ENCODE assay signal across 8 cellular contexts in genomic region chr4:1854752-1855151, GRCh38. TPM values are rescaled to one million over a fixed set of nuclear protein-coding genes. Genes with fewer than 3 reads are reported as not detected.
DNase-seq lines count a peak whose midpoint lies in the region; ATAC-seq and TF ChIP-seq lines count a peak whose summit lies in the region.

No MANE protein-coding gene starts in this region.

- no peaks in the 10 kb centered on the region for H3K9me3 ChIP-seq in ectodermal cell (ENCODE audit: control insufficient read depth, low read length)
- H3K9me3 ChIP-seq in neural progenitor cell (ENCODE audit: low read depth) = no peaks in the 10 kb centered on the region

- H3K27me3 ChIP-seq in ectodermal cell (ENCODE audit: control insufficient read depth, insufficient read depth, low read length, poor library complexity, severe bottlenecking) = peaks cover 33% of the 10 kb centered on the region
- peaks cover 35% of the 10 kb centered on the region for H3K27me3 ChIP-seq in neural progenitor cell

- no peak for TF ChIP-seq POLR2A in NB4 (IDR thresholded peaks at IDR 0.05; ENCODE audit: extremely low read depth, insufficient read length)

- no peak overlapping the region for H2AFZ ChIP-seq in neural progenitor cell (replicated peaks)

- H3K27me3 Mint-ChIP-seq in CD14-positive monocyte (ENCODE audit: low read depth in 3 of 3) (peaks cover 0 to 6% (median 0%) of the 10 kb centered on the region in 3 donors), neural progenitor cell (ENCODE audit: insufficient read depth, low read depth) (peaks cover 4% of the 10 kb centered on the region)

- H3K36me3 ChIP-seq in ectodermal cell (ENCODE audit: control insufficient read depth, insufficient read depth, low read length) (no peaks in the 10 kb centered on the region), neural progenitor cell (no peaks in the 10 kb centered on the region)

- H3F3A ChIP-seq in neural progenitor cell (ENCODE audit: low read depth) = peaks cover 6% of the 10 kb centered on the region

- peak overlapping the region; percentile 98 for H3K4me2 ChIP-seq in neural progenitor cell

- peaks cover 45% of the 10 kb centered on the region for H3K79me2 ChIP-seq in neural progenitor cell (ENCODE audit: low read depth)

- no peak overlapping the region for H3K9ac ChIP-seq in neural progenitor cell

- TF ChIP-seq CTCF in CD14-positive monocyte (IDR thresholded peaks at IDR 0.05) = no peak
- no peak for TF ChIP-seq CTCF in NB4 (IDR thresholded peaks at IDR 0.05; ENCODE audit: low read depth, low read length)
- no peak for TF ChIP-seq CTCF in neural progenitor cell (IDR thresholded peaks at IDR 0.05)
- TF ChIP-seq CTCF in omental fat pad (IDR thresholded peaks at IDR 0.05) = no peak

- peak overlapping the region; percentile 73 to 78 for H3K4me3 Mint-ChIP-seq in CD14-positive monocyte
- peak overlapping the region; percentile 84 for H3K4me3 Mint-ChIP-seq in neural progenitor cell

- peak overlapping the region in 3 of 7 donors; percentile 27 to 77 (median 65) for H3K27ac Mint-ChIP-seq in CD14-positive monocyte
- H3K27ac Mint-ChIP-seq in neural progenitor cell = no peak overlapping the region

- ATAC-seq in omental fat pad (ENCODE audit: low FRiP score) = no peak

- H3K4me3 ChIP-seq in NB4 (ENCODE audit: low read depth, low read length) (peak overlapping the region; percentile 78), ectodermal cell (ENCODE audit: insufficient read depth, low read depth, low read length) (peak overlapping the region; percentile 70), neural progenitor cell (peak overlapping the region; percentile 74)

- intact Hi-C loops in CD14-positive monocyte (cut with micrococcal nuclease) = loop anchor here (5.0 to 10.0 kb wide), 5 partner anchors 48 to 1110 kb away; partner anchors contain the start of genes GRK4 (in 2 of the 2), NOP14 (in 2 of the 2), SLBP (in 1 of the 2) and TACC3 (in 1 of the 2)

- H3K9me3 Mint-ChIP-seq in CD14-positive monocyte = no peaks in the 10 kb centered on the region
- H3K9me3 Mint-ChIP-seq in neural progenitor cell = no peaks in the 10 kb centered on the region

- H4K20me1 ChIP-seq in neural progenitor cell (ENCODE audit: low read depth) = peaks cover 48% of the 10 kb centered on the region

- H3K27ac ChIP-seq in ectodermal cell (ENCODE audit: insufficient read depth, low read depth, low read length, poor library complexity, severe bottlenecking) = no peak overlapping the region
- no peak overlapping the region for H3K27ac ChIP-seq in neural progenitor cell

- DNase-seq in CD14-positive monocyte (ENCODE audit: low spot score) = no peak
- no peak for DNase-seq in NB4 (ENCODE audit: low read depth)
- DNase-seq in neural progenitor cell (ENCODE audit: low spot score) = no peak
- DNase-seq in amygdala (lab: John Stamatoyannopoulos, UW) = no peak
- DNase-seq in RKO (ENCODE audit: low spot score) = no peak
- DNase-seq in omental fat pad (ENCODE audit: low spot score) = no peak
- no peak for DNase-seq in SIG-M5 (lab: John Stamatoyannopoulos, UW)

- peaks cover 4% of the 10 kb centered on the region for H3K4me1 ChIP-seq in ectodermal cell (ENCODE audit: control insufficient read depth, insufficient read depth, low read length)
- H3K4me1 ChIP-seq in neural progenitor cell = peaks cover 4% of the 10 kb centered on the region

- peaks cover 24% of the 10 kb centered on the region for H3K4me1 Mint-ChIP-seq in CD14-positive monocyte
- peaks cover 47% of the 10 kb centered on the region for H3K4me1 Mint-ChIP-seq in neural progenitor cell

- H3K36me3 Mint-ChIP-seq in CD14-positive monocyte = peaks cover 6 to 20% of the 10 kb centered on the region in 2 donors
- H3K36me3 Mint-ChIP-seq in neural progenitor cell = peaks cover 6% of the 10 kb centered on the region

- 100% methylated on average over 1 of the region's 1 CpG; no CpG with 5 or more reads in 1 of the 2 experiments for WGBS in ectodermal cell, 2 experiments

RNA-seq across cellular contexts. Expression of gene LETM1, which starts 1.2 kb away (rescaled TPM):
- 1 to 10 TPM; 6.2 to 9.0 TPM for polyA plus RNA-seq in CD14-positive monocyte
- polyA plus RNA-seq in ectodermal cell (2013, experiment 1 of 4) = 32.0 TPM
- 30.2 TPM for polyA plus RNA-seq in ectodermal cell (2013, experiment 2 of 4)
- polyA plus RNA-seq in ectodermal cell (2013, experiment 3 of 4) = 21.9 TPM
- 22.5 TPM for polyA plus RNA-seq in ectodermal cell (2013, experiment 4 of 4)
- total RNA-seq in neural progenitor cell (ENCODE audit: low replicate concordance) = 16.9 and 34.8 TPM in 2 replicates
- total RNA-seq in omental fat pad = 100 to 1,000 TPM in 1 of 4 donors, 10 to 100 TPM in 3; 42.2 to 104 (median 52.8) TPM

RNA-seq across cellular contexts. Expression of gene NSD2, which starts 16.4 kb away (rescaled TPM):
- polyA plus RNA-seq in CD14-positive monocyte = 1 to 10 TPM; 1.9 to 2.3 TPM
- polyA plus RNA-seq in ectodermal cell (2013, experiment 1 of 4) = 218 TPM
- polyA plus RNA-seq in ectodermal cell (2013, experiment 2 of 4) = 229 TPM
- polyA plus RNA-seq in ectodermal cell (2013, experiment 3 of 4) = 133 TPM
- polyA plus RNA-seq in ectodermal cell (2013, experiment 4 of 4) = 142 TPM
- total RNA-seq in neural progenitor cell (ENCODE audit: low replicate concordance) = 165 and 176 TPM in 2 replicates
- 10 to 100 TPM; 19.1 to 33.1 (median 28.8) TPM for total RNA-seq in omental fat pad
